In the genomic region with DNA sequence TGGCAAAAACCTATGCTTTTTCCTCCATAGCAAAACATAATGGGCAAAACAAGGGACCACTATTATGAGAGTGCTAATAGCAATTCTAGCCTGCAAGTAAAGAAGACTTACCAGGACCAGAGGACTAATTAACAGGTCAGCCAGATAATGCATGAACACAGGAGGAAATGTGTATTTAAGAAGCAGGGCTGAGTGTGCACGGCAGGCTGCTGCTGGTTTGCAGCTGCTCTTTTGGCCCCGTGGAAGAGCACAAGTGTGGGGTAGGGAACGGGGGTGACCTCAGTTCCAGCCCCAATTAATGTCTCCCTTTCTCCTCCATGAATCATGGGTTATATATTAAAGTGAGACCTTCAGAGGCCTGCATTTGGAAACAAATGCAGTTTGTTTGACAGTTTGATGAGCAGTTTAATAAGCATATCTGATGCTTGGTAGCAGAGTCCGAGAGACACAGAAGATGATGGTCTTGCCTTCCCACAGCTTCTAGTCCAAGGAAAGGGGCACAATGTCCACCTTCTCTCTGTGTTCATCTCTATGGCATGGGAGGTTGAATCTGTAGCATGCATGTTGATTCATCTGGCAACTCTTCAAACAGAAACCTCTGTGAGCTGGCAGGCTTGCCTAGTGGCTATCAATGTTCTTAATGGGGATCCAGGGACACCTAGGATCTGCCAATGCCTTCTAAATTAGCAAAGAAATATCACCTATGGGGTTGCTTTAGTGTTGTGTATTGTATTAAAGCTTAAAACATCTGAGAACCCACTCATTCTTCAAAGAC, we compare ENCODE assay signal across 26 cellular contexts.
DNase-seq lines count a peak whose midpoint lies in the region; ATAC-seq, FAIRE-seq and TF ChIP-seq lines count a peak whose summit lies in the region.
"Had no signal": no experiment of that assay in that cellular context is flagged by ENCODE, and none has a peak within 500 bp of the region (broad histone marks: within the 10 kb centered on the region; RNA-seq: fewer than 3 reads in every experiment).

No MANE protein-coding gene starts in this region.

- no peak for TF ChIP-seq CTCF in bronchial epithelial cell (IDR thresholded peaks at IDR 0.05; ENCODE audit: insufficient read depth, low read length, severe bottlenecking)

- H2AFZ ChIP-seq in GM23248: no peak overlapping the region

- H4K20me1 ChIP-seq in GM23248 (ENCODE audit: insufficient read depth): no peaks in the 10 kb centered on the region

- H3K36me3 ChIP-seq in GM23248 (ENCODE audit: low read depth) (no peaks in the 10 kb centered on the region), bronchial epithelial cell (ENCODE audit: control insufficient read depth, insufficient read depth, low read length) (no peaks in the 10 kb centered on the region), mucosa of rectum (ENCODE audit: control insufficient read depth in 2 of 2, insufficient read depth in 2 of 2, low read length in 2 of 2) (no peaks in the 10 kb centered on the region)
- H3K36me3 ChIP-seq: gastroesophageal sphincter, stomach had no signal

- H3K27me3 ChIP-seq in GM23248 (replicated peaks; ENCODE audit: insufficient read depth): no peaks in the 10 kb centered on the region; the same call in 1 of the 2 replicates
- H3K27me3 ChIP-seq in bronchial epithelial cell (ENCODE audit: control insufficient read depth, insufficient read depth, low read length): no peaks in the 10 kb centered on the region
- no peaks in the 10 kb centered on the region for H3K27me3 ChIP-seq in mucosa of rectum (ENCODE audit: control insufficient read depth in 2 of 2, insufficient read depth in 2 of 2, low read length in 2 of 2)
- H3K27me3 ChIP-seq: gastroesophageal sphincter, stomach had no signal

- ATAC-seq in HG02571 (IDR thresholded peaks at IDR 0.05; ENCODE audit: unreplicated experiment): no peak
- ATAC-seq in stimulated activated naive CD8-positive, alpha-beta T cell treated with anti-CD3 and anti-CD28 coated beads, Interleukin-15, Interleukin-2, amounts not matched to agents 100 U/mL and 50 U/mL, for 24 hours: no peak
- ATAC-seq: esophagus mucosa, gastroesophageal sphincter had no signal

- FAIRE-seq in bronchial epithelial cell (lab: Jason Lieb, UNC): peak; percentile 18
- FAIRE-seq: GM12892, RCC 7860 had no signal

- H3K9me3 ChIP-seq in GM23248 (ENCODE audit: low read depth) (no peaks in the 10 kb centered on the region), mucosa of rectum (ENCODE audit: control insufficient read depth in 2 of 2, low read length in 2 of 2) (no peaks in the 10 kb centered on the region)
- H3K9me3 ChIP-seq: gastroesophageal sphincter, stomach had no signal

- H3K4me1 ChIP-seq in GM23248 (ENCODE audit: insufficient read depth) (no peaks in the 10 kb centered on the region), mucosa of rectum (ENCODE audit: control insufficient read depth in 2 of 2, insufficient read depth in 2 of 2, low read length in 2 of 2) (peaks cover 15 to 28% of the 10 kb centered on the region in 2 donors)

- no peaks in the 10 kb centered on the region for H3F3A ChIP-seq in GM23248 (ENCODE audit: insufficient read depth)

- H3K9me2 ChIP-seq in GM23248 (ENCODE audit: insufficient read depth): no peaks in the 10 kb centered on the region

- H3K9ac ChIP-seq in GM23248 (no peak overlapping the region), mucosa of rectum (ENCODE audit: low read depth in 1 of 2, low read length in 2 of 2) (no peak overlapping the region)

- H3K79me2 ChIP-seq in GM23248 (ENCODE audit: insufficient read depth): no peaks in the 10 kb centered on the region

- no peak overlapping the region for H3K4me2 ChIP-seq in GM23248 (ENCODE audit: unreplicated experiment)

- 21 to 26% methylated on average over 4 of the region's 4 CpGs for WGBS in GM23248 (ENCODE audit: low coverage in 1 of 2, low lambda C conversion rate in 2 of 2, missing lambda C conversion rate in 2 of 2), 2 experiments

- H3K27ac ChIP-seq in GM23248: no peak overlapping the region
- H3K27ac ChIP-seq in mucosa of rectum (ENCODE audit: low read depth in 2 of 2, low read length in 2 of 2): peak overlapping the region; percentile 48 to 63
- H3K27ac ChIP-seq: gastroesophageal sphincter, stomach had no signal

- H3K4me3 ChIP-seq in GM23248 (no peak overlapping the region), bronchial epithelial cell (ENCODE audit: low read depth, low read length) (no peak overlapping the region), mucosa of rectum (ENCODE audit: low read length in 2 of 2) (no peak overlapping the region)
- H3K4me3 ChIP-seq: gastroesophageal sphincter, skin epidermis, stomach had no signal

- in situ Hi-C loops in GM23248 (cut with MboI): no loop called here

- DNase-seq in GM23248 (peak; percentile 21), NCI-H146 (lab: John Stamatoyannopoulos, UW) (peak; percentile 84), bronchial epithelial cell (ENCODE audit: low read depth) (peak; percentile 29), AG08396 (ENCODE audit: low spot score) (no peak)
- no peak for DNase-seq in stimulated activated naive CD8-positive, alpha-beta T cell treated with anti-CD3 and anti-CD28 coated beads, Interleukin-15, Interleukin-2, amounts not matched to agents 100 U/mL and 50 U/mL, for 24 hours
- DNase-seq: activated naive CD4-positive, alpha-beta T cell; activated T-cell treated with anti-CD3 and anti-CD28 coated beads, Interleukin-2, amount 50 U/mL, for 24 hours; amniotic stem cell; CD4-positive, alpha-beta memory T cell; DMS79 treated with DMSO at 0.1 percent for 48 hours; effector CD4-positive, alpha-beta T cell; NCI-H1048; nephron progenitor cell; NK-92 treated with Interleukin-12 subunit alpha and Interleukin-12 subunit beta, amount 100 ng/mL, for 24 hours; posterior cingulate gyrus; stimulated activated CD4-positive, alpha-beta T cell treated with anti-CD3 and anti-CD28 coated beads, Interleukin-4, amount 100 ng/mL, for 24 hours; stomach; T1000; trophoblast cell had no signal

Comparison
In these comparisons a context has a peak if more than half of its experiments do, and no peak if none do; other contexts are left out.
1. DNase-seq: peak in GM23248 (single experiment), NCI-H146 (single experiment) and bronchial epithelial cell (single experiment); none in AG08396 (single experiment) and stimulated activated naive CD8-positive, alpha-beta T cell treated with anti-CD3 and anti-CD28 coated beads, Interleukin-15, Interleukin-2, amounts not matched to agents 100 U/mL and 50 U/mL, for 24 hours (single experiment).